Comparison of ENCODE assay signal across 1 cellular context in genomic region chr6:125904871-125905270, GRCh38.
TF ChIP-seq lines count a peak whose summit lies in the region.

No MANE protein-coding gene starts in this region.

TF ChIP-seq in SK-N-SH, 30 proteins besides CTCF, POLR2A, EP300 and RAD21 (continued from another document):
- no peak for TF ChIP-seq USF2 (IDR thresholded peaks at IDR 0.05; ENCODE audit: borderline replicate concordance, low read depth, low read length)
- TF ChIP-seq TAF1 (IDR thresholded peaks at IDR 0.05; ENCODE audit: borderline replicate concordance, low read depth, low read length) = no peak
- no peak for TF ChIP-seq GABPA (IDR thresholded peaks at IDR 0.05; ENCODE audit: low read depth)
- TF ChIP-seq GATA2 (CRISPR knock-in tag; IDR thresholded peaks at IDR 0.05) = no peak
- no peak for TF ChIP-seq NRF1 (IDR thresholded peaks at IDR 0.05; ENCODE audit: low read depth, low read length)
- TF ChIP-seq RFX5 (IDR thresholded peaks at IDR 0.05; ENCODE audit: low read length) = no peak
- TF ChIP-seq CHD2 (IDR thresholded peaks at IDR 0.05; ENCODE audit: low read length, partially characterized antibody) = no peak
- TF ChIP-seq JUND (IDR thresholded peaks at IDR 0.05) = no peak
- no peak for TF ChIP-seq ZBTB33 (IDR thresholded peaks at IDR 0.05; ENCODE audit: borderline replicate concordance, low read depth)
- TF ChIP-seq MEF2A (IDR thresholded peaks at IDR 0.05; ENCODE audit: borderline replicate concordance, low read depth) = no peak
- no peak for TF ChIP-seq SMC3 (IDR thresholded peaks at IDR 0.05; ENCODE audit: low read depth, low read length)
- TF ChIP-seq SIN3A (IDR thresholded peaks at IDR 0.05; ENCODE audit: borderline replicate concordance, low read depth, low read length) = no peak
- no peak for TF ChIP-seq TEAD4 (IDR thresholded peaks at IDR 0.05; ENCODE audit: borderline replicate concordance, insufficient read depth)
